23 cellular contexts compared by ENCODE assay signal in genomic region chr16:85281181-85281580, GRCh38.
"Had no signal": no experiment of that assay in that cellular context is flagged by ENCODE, and none has a peak within 500 bp of the region (broad histone marks: within the 10 kb centered on the region; RNA-seq: fewer than 3 reads in every experiment).

No MANE protein-coding gene starts in this region.

- H3K27ac Mint-ChIP-seq: endodermal cell; nephron progenitor cell; stimulated activated naive B cell treated with anti-CD40 and anti-IgM and Interleukin-4, amounts not matched to agents 10 μg/mL and 1 μg/mL and 100 μg/mL, for 72 hours had no signal

- H3K36me3 ChIP-seq: ascending aorta, colonic mucosa, heart left ventricle, left lung, spleen, thoracic aorta, upper lobe of left lung, WERI-Rb-1 had no signal

- ATAC-seq: heart left ventricle; left lung; stimulated activated naive B cell treated with anti-CD40 and anti-IgM and Interleukin-4, amounts not matched to agents 10 μg/mL and 1 μg/mL and 100 μg/mL, for 72 hours had no signal

- H3K9me3 ChIP-seq: ascending aorta, colonic mucosa, heart left ventricle, left lung, spleen, thoracic aorta, upper lobe of left lung had no signal

- H3K4me1 ChIP-seq: colonic mucosa had no signal

- H3K4me3 ChIP-seq: ascending aorta, colonic mucosa, heart left ventricle, left lung, spleen, thoracic aorta, upper lobe of left lung had no signal

- H3K9me3 Mint-ChIP-seq: central memory CD8-positive, alpha-beta T cell; endodermal cell; nephron progenitor cell; stimulated activated naive B cell treated with anti-CD40 and anti-IgM and Interleukin-4, amounts not matched to agents 10 μg/mL and 1 μg/mL and 100 μg/mL, for 72 hours had no signal

- H3K27ac ChIP-seq: ascending aorta, colonic mucosa, heart left ventricle, left lung, spleen, thoracic aorta, upper lobe of left lung, WERI-Rb-1 had no signal

- DNase-seq: activated CD4-positive, alpha-beta T cell treated with anti-CD3 and anti-CD28 coated beads for 1 hour; activated CD8-positive, alpha-beta memory T cell treated with anti-CD3 and anti-CD28 coated beads for 24 hours; activated CD8-positive, alpha-beta memory T cell treated with anti-CD3 and anti-CD28 coated beads, Interleukin-2, amount 50 U/mL, for 48 hours; activated effector memory CD4-positive, alpha-beta T cell treated with Interleukin-2 at 50 U/mL for 16 hours; activated naive CD4-positive, alpha-beta T cell treated with anti-CD3 and anti-CD28 coated beads, Interleukin-2, amount 50 U/mL, for 16 hours; activated T-cell treated with anti-CD3 and anti-CD28 coated beads, Interleukin-2, amount 50 U/mL, for 48 hours; colonic mucosa; endodermal cell; foreskin melanocyte; heart left ventricle; kidney; left lung; nephron progenitor cell; occipital lobe; posterior cingulate gyrus; spleen; stimulated activated CD4-positive, alpha-beta T cell treated with anti-CD3 and anti-CD28 coated beads, Interleukin-4, amount 100 ng/mL, for 4 hours; stimulated activated naive B cell treated with anti-CD40 and anti-IgM and Interleukin-4, amounts not matched to agents 10 μg/mL and 1 μg/mL and 100 μg/mL, for 72 hours; upper lobe of left lung; WERI-Rb-1 had no signal

- H3K4me3 Mint-ChIP-seq: central memory CD8-positive, alpha-beta T cell; endodermal cell; nephron progenitor cell; stimulated activated naive B cell treated with anti-CD40 and anti-IgM and Interleukin-4, amounts not matched to agents 10 μg/mL and 1 μg/mL and 100 μg/mL, for 72 hours had no signal

- H3K36me3 Mint-ChIP-seq: stimulated activated naive B cell treated with anti-CD40 and anti-IgM and Interleukin-4, amounts not matched to agents 10 μg/mL and 1 μg/mL and 100 μg/mL, for 72 hours had no signal

- H3K4me1 Mint-ChIP-seq: central memory CD8-positive, alpha-beta T cell; stimulated activated naive B cell treated with anti-CD40 and anti-IgM and Interleukin-4, amounts not matched to agents 10 μg/mL and 1 μg/mL and 100 μg/mL, for 72 hours had no signal

- H3K27me3 ChIP-seq: ascending aorta, colonic mucosa, heart left ventricle, left lung, spleen, upper lobe of left lung had no signal
